ENCODE assay signal across 22 cellular contexts in genomic region chr5:72184408-72184807, GRCh38.
"Had no signal": no experiment of that assay in that cellular context is flagged by ENCODE, and none has a peak within 500 bp of the region (broad histone marks: within the 10 kb centered on the region; RNA-seq: fewer than 3 reads in every experiment).

No MANE protein-coding gene starts in this region.

- DNase-seq: cortex of kidney; effector memory CD8-positive, alpha-beta T cell; foreskin melanocyte; heart left ventricle; hippocampal formation; left colon; left ventricle myocardium superior; mesenchymal stem cell; midbrain; ovary; sigmoid colon; stimulated activated CD4-positive, alpha-beta T cell treated with anti-CD3 and anti-CD28 coated beads, Interleukin-12 subunit alpha, Interleukin-12 subunit beta, amount 100 ng/mL, for 4 hours; stimulated activated CD4-positive, alpha-beta T cell treated with anti-CD3 and anti-CD28 coated beads, Interleukin-2, amount 100 ng/mL, for 48 hours; stimulated activated naive CD4-positive, alpha-beta T cell treated with Interleukin-2 at 50 U/mL for 16 hours had no signal

- H3K4me3 Mint-ChIP-seq: central memory CD8-positive, alpha-beta T cell; effector memory CD8-positive, alpha-beta T cell; natural killer cell treated with Interleukin-12 subunit alpha and Interleukin-12 subunit beta and Interleukin-15 and Interleukin-18, amount 100 ng/mL, for 72 hours had no signal

- H3K27ac ChIP-seq: heart left ventricle, neutrophil, ovary, right atrium auricular region, skin epidermis, suprapubic skin had no signal

- H3K9me3 ChIP-seq: heart left ventricle, neutrophil, ovary, right atrium auricular region, sigmoid colon, suprapubic skin, tibial nerve had no signal

- H3K27ac Mint-ChIP-seq: effector memory CD8-positive, alpha-beta T cell; natural killer cell treated with Interleukin-12 subunit alpha and Interleukin-12 subunit beta and Interleukin-15 and Interleukin-18, amount 100 ng/mL, for 72 hours had no signal

- H3K9me3 Mint-ChIP-seq: central memory CD8-positive, alpha-beta T cell; effector memory CD8-positive, alpha-beta T cell; natural killer cell treated with Interleukin-12 subunit alpha and Interleukin-12 subunit beta and Interleukin-15 and Interleukin-18, amount 100 ng/mL, for 72 hours had no signal

- H3K36me3 ChIP-seq: neutrophil, ovary had no signal

- H3K27me3 ChIP-seq: heart left ventricle, ovary, right atrium auricular region, sigmoid colon, suprapubic skin, tibial nerve had no signal

- H3K36me3 Mint-ChIP-seq: natural killer cell treated with Interleukin-12 subunit alpha and Interleukin-12 subunit beta and Interleukin-15 and Interleukin-18, amount 100 ng/mL, for 72 hours had no signal

- H3K4me3 ChIP-seq: heart left ventricle, lung, ovary, right atrium auricular region, sigmoid colon, skin epidermis, suprapubic skin, tibial nerve had no signal

- H3K4me1 Mint-ChIP-seq: central memory CD8-positive, alpha-beta T cell had no signal
